1 cellular context compared by ENCODE assay signal in the genomic region with DNA sequence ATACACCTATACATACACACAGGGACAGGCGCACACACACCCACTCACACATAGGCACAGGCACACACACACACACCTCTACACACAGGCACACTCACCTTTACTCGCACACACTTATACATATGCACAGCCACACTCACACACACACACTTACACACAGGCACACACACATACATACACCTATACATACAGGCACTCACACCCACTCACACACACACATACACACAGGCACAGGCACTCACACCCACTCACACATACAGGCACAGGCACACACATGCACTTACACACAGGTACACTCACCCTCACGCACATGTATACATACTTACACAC.
TF ChIP-seq lines count a peak whose summit lies in the region.

No MANE protein-coding gene starts in this region.

TF ChIP-seq in H1, 55 proteins besides CTCF, POLR2A, EP300 and RAD21:
- TF ChIP-seq HDAC6 (IDR thresholded peaks at IDR 0.05; ENCODE audit: low read depth, low read length) (no peak), NRF1 (IDR thresholded peaks at IDR 0.05; ENCODE audit: low read depth, low read length) (no peak), SIRT6 (IDR thresholded peaks at IDR 0.05; ENCODE audit: low read length) (no peak), GABPA (IDR thresholded peaks at IDR 0.05; ENCODE audit: borderline replicate concordance, insufficient read depth, low read length) (no peak), YY1 (IDR thresholded peaks at IDR 0.05; ENCODE audit: low read depth, low read length) (no peak), SP2 (IDR thresholded peaks at IDR 0.05; ENCODE audit: low read length) (no peak), TCF12 (IDR thresholded peaks at IDR 0.05; ENCODE audit: low read depth, low read length) (no peak)
- TF ChIP-seq, protein P1, sequence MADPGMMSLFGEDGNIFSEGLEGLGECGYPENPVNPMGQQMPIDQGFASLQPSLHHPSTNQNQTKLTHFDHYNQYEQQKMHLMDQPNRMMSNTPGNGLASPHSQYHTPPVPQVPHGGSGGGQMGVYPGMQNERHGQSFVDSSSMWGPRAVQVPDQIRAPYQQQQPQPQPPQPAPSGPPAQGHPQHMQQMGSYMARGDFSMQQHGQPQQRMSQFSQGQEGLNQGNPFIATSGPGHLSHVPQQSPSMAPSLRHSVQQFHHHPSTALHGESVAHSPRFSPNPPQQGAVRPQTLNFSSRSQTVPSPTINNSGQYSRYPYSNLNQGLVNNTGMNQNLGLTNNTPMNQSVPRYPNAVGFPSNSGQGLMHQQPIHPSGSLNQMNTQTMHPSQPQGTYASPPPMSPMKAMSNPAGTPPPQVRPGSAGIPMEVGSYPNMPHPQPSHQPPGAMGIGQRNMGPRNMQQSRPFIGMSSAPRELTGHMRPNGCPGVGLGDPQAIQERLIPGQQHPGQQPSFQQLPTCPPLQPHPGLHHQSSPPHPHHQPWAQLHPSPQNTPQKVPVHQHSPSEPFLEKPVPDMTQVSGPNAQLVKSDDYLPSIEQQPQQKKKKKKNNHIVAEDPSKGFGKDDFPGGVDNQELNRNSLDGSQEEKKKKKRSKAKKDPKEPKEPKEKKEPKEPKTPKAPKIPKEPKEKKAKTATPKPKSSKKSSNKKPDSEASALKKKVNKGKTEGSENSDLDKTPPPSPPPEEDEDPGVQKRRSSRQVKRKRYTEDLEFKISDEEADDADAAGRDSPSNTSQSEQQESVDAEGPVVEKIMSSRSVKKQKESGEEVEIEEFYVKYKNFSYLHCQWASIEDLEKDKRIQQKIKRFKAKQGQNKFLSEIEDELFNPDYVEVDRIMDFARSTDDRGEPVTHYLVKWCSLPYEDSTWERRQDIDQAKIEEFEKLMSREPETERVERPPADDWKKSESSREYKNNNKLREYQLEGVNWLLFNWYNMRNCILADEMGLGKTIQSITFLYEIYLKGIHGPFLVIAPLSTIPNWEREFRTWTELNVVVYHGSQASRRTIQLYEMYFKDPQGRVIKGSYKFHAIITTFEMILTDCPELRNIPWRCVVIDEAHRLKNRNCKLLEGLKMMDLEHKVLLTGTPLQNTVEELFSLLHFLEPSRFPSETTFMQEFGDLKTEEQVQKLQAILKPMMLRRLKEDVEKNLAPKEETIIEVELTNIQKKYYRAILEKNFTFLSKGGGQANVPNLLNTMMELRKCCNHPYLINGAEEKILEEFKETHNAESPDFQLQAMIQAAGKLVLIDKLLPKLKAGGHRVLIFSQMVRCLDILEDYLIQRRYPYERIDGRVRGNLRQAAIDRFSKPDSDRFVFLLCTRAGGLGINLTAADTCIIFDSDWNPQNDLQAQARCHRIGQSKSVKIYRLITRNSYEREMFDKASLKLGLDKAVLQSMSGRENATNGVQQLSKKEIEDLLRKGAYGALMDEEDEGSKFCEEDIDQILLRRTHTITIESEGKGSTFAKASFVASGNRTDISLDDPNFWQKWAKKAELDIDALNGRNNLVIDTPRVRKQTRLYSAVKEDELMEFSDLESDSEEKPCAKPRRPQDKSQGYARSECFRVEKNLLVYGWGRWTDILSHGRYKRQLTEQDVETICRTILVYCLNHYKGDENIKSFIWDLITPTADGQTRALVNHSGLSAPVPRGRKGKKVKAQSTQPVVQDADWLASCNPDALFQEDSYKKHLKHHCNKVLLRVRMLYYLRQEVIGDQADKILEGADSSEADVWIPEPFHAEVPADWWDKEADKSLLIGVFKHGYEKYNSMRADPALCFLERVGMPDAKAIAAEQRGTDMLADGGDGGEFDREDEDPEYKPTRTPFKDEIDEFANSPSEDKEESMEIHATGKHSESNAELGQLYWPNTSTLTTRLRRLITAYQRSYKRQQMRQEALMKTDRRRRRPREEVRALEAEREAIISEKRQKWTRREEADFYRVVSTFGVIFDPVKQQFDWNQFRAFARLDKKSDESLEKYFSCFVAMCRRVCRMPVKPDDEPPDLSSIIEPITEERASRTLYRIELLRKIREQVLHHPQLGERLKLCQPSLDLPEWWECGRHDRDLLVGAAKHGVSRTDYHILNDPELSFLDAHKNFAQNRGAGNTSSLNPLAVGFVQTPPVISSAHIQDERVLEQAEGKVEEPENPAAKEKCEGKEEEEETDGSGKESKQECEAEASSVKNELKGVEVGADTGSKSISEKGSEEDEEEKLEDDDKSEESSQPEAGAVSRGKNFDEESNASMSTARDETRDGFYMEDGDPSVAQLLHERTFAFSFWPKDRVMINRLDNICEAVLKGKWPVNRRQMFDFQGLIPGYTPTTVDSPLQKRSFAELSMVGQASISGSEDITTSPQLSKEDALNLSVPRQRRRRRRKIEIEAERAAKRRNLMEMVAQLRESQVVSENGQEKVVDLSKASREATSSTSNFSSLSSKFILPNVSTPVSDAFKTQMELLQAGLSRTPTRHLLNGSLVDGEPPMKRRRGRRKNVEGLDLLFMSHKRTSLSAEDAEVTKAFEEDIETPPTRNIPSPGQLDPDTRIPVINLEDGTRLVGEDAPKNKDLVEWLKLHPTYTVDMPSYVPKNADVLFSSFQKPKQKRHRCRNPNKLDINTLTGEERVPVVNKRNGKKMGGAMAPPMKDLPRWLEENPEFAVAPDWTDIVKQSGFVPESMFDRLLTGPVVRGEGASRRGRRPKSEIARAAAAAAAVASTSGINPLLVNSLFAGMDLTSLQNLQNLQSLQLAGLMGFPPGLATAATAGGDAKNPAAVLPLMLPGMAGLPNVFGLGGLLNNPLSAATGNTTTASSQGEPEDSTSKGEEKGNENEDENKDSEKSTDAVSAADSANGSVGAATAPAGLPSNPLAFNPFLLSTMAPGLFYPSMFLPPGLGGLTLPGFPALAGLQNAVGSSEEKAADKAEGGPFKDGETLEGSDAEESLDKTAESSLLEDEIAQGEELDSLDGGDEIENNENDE (IDR thresholded peaks at IDR 0.05; ENCODE audit: insufficient replicate concordance, low read length): no peak
